25 cellular contexts compared by ENCODE assay signal in the genomic region with DNA sequence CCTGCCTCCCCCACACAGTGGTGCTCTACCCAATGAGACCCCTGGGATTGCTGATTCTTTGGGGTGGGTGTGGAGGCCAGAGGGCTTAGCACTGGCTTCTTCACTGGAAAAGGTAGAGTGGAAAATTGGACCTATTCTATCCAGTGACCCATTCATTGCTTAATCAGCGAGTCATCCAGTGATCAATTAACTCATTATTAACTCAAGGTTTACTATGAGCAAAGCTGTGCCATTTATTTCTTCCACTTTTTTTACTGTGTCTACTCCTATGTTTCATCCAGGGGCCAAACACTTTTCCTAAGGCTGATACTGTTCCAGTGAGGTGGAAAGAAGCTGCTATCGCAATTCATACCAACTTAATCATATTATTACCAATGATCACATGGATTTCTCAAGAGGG.
"Had no signal": no experiment of that assay in that cellular context is flagged by ENCODE, and none has a peak within 500 bp of the region (broad histone marks: within the 10 kb centered on the region; RNA-seq: fewer than 3 reads in every experiment).

No MANE protein-coding gene starts in this region.

- H3K4me3 ChIP-seq: left ventricle myocardium inferior, lung, mucosa of descending colon, ovary, skin epidermis, tibial nerve, upper lobe of left lung, vagina had no signal

- H3K36me3 ChIP-seq: left ventricle myocardium inferior, ovary, tibial nerve, upper lobe of left lung, vagina had no signal

- H3K27ac ChIP-seq: left ventricle myocardium inferior, ovary, skin epidermis, tibial nerve, upper lobe of left lung, vagina had no signal

- ATAC-seq: mucosa of descending colon; naive thymus-derived CD4-positive, alpha-beta T cell; natural killer cell treated with Interleukin-12 subunit alpha and Interleukin-12 subunit beta and Interleukin-15 and Interleukin-18, amount 100 ng/mL, for 72 hours; right cardiac atrium; sciatic nerve; stimulated activated memory B cell treated with anti-CD40 and anti-IgM and Interleukin-4, amounts not matched to agents 10 μg/mL and 1 μg/mL and 100 μg/mL, for 72 hours; stimulated activated naive CD8-positive, alpha-beta T cell treated with anti-CD3 and anti-CD28 coated beads, Interleukin-15, amount 100 ng/mL, for 72 hours had no signal

- H3K27ac Mint-ChIP-seq: naive thymus-derived CD4-positive, alpha-beta T cell; natural killer cell treated with Interleukin-12 subunit alpha and Interleukin-12 subunit beta and Interleukin-15 and Interleukin-18, amount 100 ng/mL, for 72 hours; progenitor cell of endocrine pancreas; stimulated activated memory B cell treated with anti-CD40 and anti-IgM and Interleukin-4, amounts not matched to agents 10 μg/mL and 1 μg/mL and 100 μg/mL, for 72 hours; stimulated activated naive CD8-positive, alpha-beta T cell treated with anti-CD3 and anti-CD28 coated beads, Interleukin-15, amount 100 ng/mL, for 72 hours had no signal

- H3K4me3 Mint-ChIP-seq: naive thymus-derived CD4-positive, alpha-beta T cell; natural killer cell treated with Interleukin-12 subunit alpha and Interleukin-12 subunit beta and Interleukin-15 and Interleukin-18, amount 100 ng/mL, for 72 hours; stimulated activated memory B cell treated with anti-CD40 and anti-IgM and Interleukin-4, amounts not matched to agents 10 μg/mL and 1 μg/mL and 100 μg/mL, for 72 hours; stimulated activated naive CD8-positive, alpha-beta T cell treated with anti-CD3 and anti-CD28 coated beads, Interleukin-15, amount 100 ng/mL, for 72 hours had no signal

- H3K36me3 Mint-ChIP-seq: naive thymus-derived CD4-positive, alpha-beta T cell; natural killer cell treated with Interleukin-12 subunit alpha and Interleukin-12 subunit beta and Interleukin-15 and Interleukin-18, amount 100 ng/mL, for 72 hours; stimulated activated memory B cell treated with anti-CD40 and anti-IgM and Interleukin-4, amounts not matched to agents 10 μg/mL and 1 μg/mL and 100 μg/mL, for 72 hours had no signal

- H3K4me1 ChIP-seq: tibial nerve, upper lobe of left lung, vagina had no signal

- DNase-seq: hippocampal formation; kidney; left ventricle myocardium inferior; midbrain; mucosa of descending colon; naive thymus-derived CD4-positive, alpha-beta T cell; ovary; retina; right cardiac atrium; stimulated activated CD4-positive, alpha-beta T cell treated with anti-CD3 and anti-CD28 coated beads, Interleukin-12 subunit alpha, Interleukin-12 subunit beta, amount 100 ng/mL, for 4 hours; stimulated activated CD4-positive, alpha-beta T cell treated with anti-CD3 and anti-CD28 coated beads, Interleukin-15, amount 100 ng/mL, for 24 hours; stimulated activated CD4-positive, alpha-beta T cell treated with anti-CD3 and anti-CD28 coated beads, Interleukin-2, amount 100 ng/mL, for 24 hours; stimulated activated CD4-positive, alpha-beta T cell treated with anti-CD3 and anti-CD28 coated beads, Interleukin-4, amount 100 ng/mL, for 24 hours; stimulated activated naive CD4-positive, alpha-beta T cell treated with Interleukin-2 at 50 U/mL for 16 hours; stimulated activated naive CD8-positive, alpha-beta T cell treated with anti-CD3 and anti-CD28 coated beads, Interleukin-15, amount 100 ng/mL, for 72 hours; substantia nigra; upper lobe of left lung had no signal

- H3K9me3 Mint-ChIP-seq: natural killer cell treated with Interleukin-12 subunit alpha and Interleukin-12 subunit beta and Interleukin-15 and Interleukin-18, amount 100 ng/mL, for 72 hours; stimulated activated naive CD8-positive, alpha-beta T cell treated with anti-CD3 and anti-CD28 coated beads, Interleukin-15, amount 100 ng/mL, for 72 hours had no signal

- H3K4me1 Mint-ChIP-seq: stimulated activated memory B cell treated with anti-CD40 and anti-IgM and Interleukin-4, amounts not matched to agents 10 μg/mL and 1 μg/mL and 100 μg/mL, for 72 hours; stimulated activated naive CD8-positive, alpha-beta T cell treated with anti-CD3 and anti-CD28 coated beads, Interleukin-15, amount 100 ng/mL, for 72 hours had no signal

- H3K9me3 ChIP-seq: mucosa of descending colon, ovary, upper lobe of left lung, vagina had no signal

- H3K27me3 ChIP-seq: ovary, tibial nerve, upper lobe of left lung, vagina had no signal
